Comparison of ENCODE assay signal across 17 cellular contexts in the genomic region with DNA sequence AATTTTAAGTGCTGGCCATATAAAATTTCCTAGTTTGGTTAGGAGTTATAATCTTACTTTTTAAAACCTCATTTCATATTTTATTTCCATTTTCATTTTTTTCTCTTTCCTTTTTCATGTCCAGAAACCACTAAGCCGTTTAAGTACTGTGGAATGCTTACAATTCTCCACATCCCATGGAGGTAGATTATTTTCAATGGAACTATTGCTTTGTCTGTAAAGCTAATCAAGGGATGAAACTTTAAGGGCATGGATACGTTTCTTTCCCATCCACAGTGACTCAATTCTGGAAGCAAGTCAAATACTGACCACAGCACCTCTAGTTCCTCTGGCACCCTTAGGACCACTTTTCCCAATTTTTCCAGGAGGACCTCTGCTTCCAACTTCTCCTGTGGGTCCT.
DNase-seq lines count a peak whose midpoint lies in the region; FAIRE-seq lines count a peak whose summit lies in the region.
"Had no signal": no experiment of that assay in that cellular context is flagged by ENCODE, and none has a peak within 500 bp of the region (broad histone marks: within the 10 kb centered on the region; RNA-seq: fewer than 3 reads in every experiment).

No MANE protein-coding gene starts in this region.

- peak; percentile 15 for DNase-seq in LHCN-M2 (ENCODE audit: low read depth)
- DNase-seq in amniotic epithelial cell (ENCODE audit: low read depth), result peak; percentile 59
- peak; percentile 39 for DNase-seq in iris pigment epithelial cell (ENCODE audit: low read depth)
- no peak for DNase-seq in NCI-H1436 (lab: John Stamatoyannopoulos, UW)
- no peak for DNase-seq in HTR-8/SVneo (ENCODE audit: insufficient read length, low spot score)
- DNase-seq in SHP77 (lab: John Stamatoyannopoulos, UW), result no peak
- no peak for DNase-seq in caudate nucleus (lab: John Stamatoyannopoulos, UW)
- DNase-seq: C1 segment of cervical spinal cord; Calu3; CD4-positive, alpha-beta T cell; DMS79; GOT3; H9 had no signal

- no peak for FAIRE-seq in HTR-8/SVneo (lab: Jason Lieb, UNC)
- FAIRE-seq: A204.1, GM12892, GM19239, HepG2 had no signal

- no peak overlapping the region for H3K27ac ChIP-seq in caudate nucleus (ENCODE audit: low read depth, low read length)

Comparison
In these comparisons a context has a peak if more than half of its experiments do, and no peak if none do; other contexts are left out.
1. DNase-seq: peak in LHCN-M2 (single experiment), amniotic epithelial cell (single experiment) and iris pigment epithelial cell (single experiment); none in NCI-H1436 (single experiment), HTR-8/SVneo (single experiment), SHP77 (0 of 2) and caudate nucleus (0 of 61).